Comparison of ENCODE assay signal across 8 cellular contexts in genomic region chr4:139099366-139099982, GRCh38.
DNase-seq lines count a peak whose midpoint lies in the region; ATAC-seq and TF ChIP-seq lines count a peak whose summit lies in the region.

No MANE protein-coding gene starts in this region.

- H3K36me3 ChIP-seq in transverse colon = no peaks in the 10 kb centered on the region

- TF ChIP-seq POLR2A in transverse colon (IDR thresholded peaks at IDR 0.05) = no peak

- no peaks in the 10 kb centered on the region for H3K27me3 Mint-ChIP-seq in activated T-helper 17 cell treated with anti-CD3 and anti-CD28 coated beads, Interleukin-2, amount 50 U/mL, for 72 hours
- no peaks in the 10 kb centered on the region for H3K27me3 Mint-ChIP-seq in osteocyte (ENCODE audit: unreplicated experiment)

- no peak overlapping the region for H3K4me3 ChIP-seq in transverse colon

- TF ChIP-seq CTCF in foreskin keratinocyte (conservative IDR thresholded peaks at IDR 0.05) = peak; percentile 92
- peak; percentile 93 for TF ChIP-seq CTCF in osteocyte (IDR thresholded peaks at IDR 0.05)
- peak; percentile 71 to 85 (median 78) for TF ChIP-seq CTCF in transverse colon (IDR thresholded peaks at IDR 0.05)

- H3K27me3 ChIP-seq in foreskin keratinocyte (no peaks in the 10 kb centered on the region), transverse colon (no peaks in the 10 kb centered on the region)

- WGBS in transverse colon (ENCODE audit: low coverage in 1 of 2), 2 donors = 5 to 13% methylated on average over 1 to 2 of the region's 2 CpGs

- H3K4me1 ChIP-seq in foreskin keratinocyte (no peaks in the 10 kb centered on the region), transverse colon (no peaks in the 10 kb centered on the region)

- ATAC-seq in GM21619 (IDR thresholded peaks at IDR 0.05; ENCODE audit: unreplicated experiment) = peak; percentile 91
- peak; percentile 76 for ATAC-seq in activated T-helper 17 cell treated with anti-CD3 and anti-CD28 coated beads, Interleukin-2, amount 50 U/mL, for 72 hours (replicated peaks)
- ATAC-seq in foreskin keratinocyte = peak; percentile 70

- H3K27ac ChIP-seq in foreskin keratinocyte (no peak overlapping the region), transverse colon (no peak overlapping the region)

- intact Hi-C loops in transverse colon (cut with DNase I; ENCODE audit: low total_unique reads) = loop anchor here (2.0 kb wide), 1 partner anchor 195 kb away; no protein-coding TSS in a partner anchor

- no peak for TF ChIP-seq EP300 in transverse colon (IDR thresholded peaks at IDR 0.05; ENCODE audit: low read depth)

- no peaks in the 10 kb centered on the region for H3K36me3 Mint-ChIP-seq in activated T-helper 17 cell treated with anti-CD3 and anti-CD28 coated beads, Interleukin-2, amount 50 U/mL, for 72 hours (ENCODE audit: low read depth)
- peaks cover 7% of the 10 kb centered on the region for H3K36me3 Mint-ChIP-seq in osteocyte (ENCODE audit: unreplicated experiment)

- H3K27ac Mint-ChIP-seq in activated T-helper 17 cell treated with anti-CD3 and anti-CD28 coated beads, Interleukin-2, amount 50 U/mL, for 72 hours = peak overlapping the region; percentile 7
- no peak overlapping the region for H3K27ac Mint-ChIP-seq in osteocyte (ENCODE audit: unreplicated experiment)

- H3K4me1 Mint-ChIP-seq in activated T-helper 17 cell treated with anti-CD3 and anti-CD28 coated beads, Interleukin-2, amount 50 U/mL, for 72 hours = peaks cover 7% of the 10 kb centered on the region
- no peaks in the 10 kb centered on the region for H3K4me1 Mint-ChIP-seq in osteocyte (ENCODE audit: unreplicated experiment)

- DNase-seq in DMS79 treated with DMSO at 0.1 percent for 48 hours (lab: John Stamatoyannopoulos, UW) (peak; percentile 72), M059J (ENCODE audit: low read depth) (peak; percentile 77), RPMI7951 (ENCODE audit: low read depth) (peak; percentile 67), foreskin keratinocyte (peak; percentile 44 to 68), osteocyte (ENCODE audit: extremely low spot score, unreplicated experiment) (no peak), transverse colon (peak; percentile 71)

- no peaks in the 10 kb centered on the region for H3K9me3 Mint-ChIP-seq in activated T-helper 17 cell treated with anti-CD3 and anti-CD28 coated beads, Interleukin-2, amount 50 U/mL, for 72 hours
- no peaks in the 10 kb centered on the region for H3K9me3 Mint-ChIP-seq in osteocyte (ENCODE audit: unreplicated experiment)

- in situ Hi-C loops in transverse colon (cut with MboI; ENCODE audit: low pct_ligation_motif_present in 1 of 4, low pct_unique_long_range_greater_than_20kb in 1 of 4, low sequenced_read_pairs in 3 of 4) = loop anchor here in 1 of 4 donors (25.0 kb wide), 1 partner anchor 188 kb away; the partner anchor contains the start of gene MGARP

- H3K4me3 Mint-ChIP-seq in activated T-helper 17 cell treated with anti-CD3 and anti-CD28 coated beads, Interleukin-2, amount 50 U/mL, for 72 hours = no peak overlapping the region
- no peak overlapping the region for H3K4me3 Mint-ChIP-seq in osteocyte (ENCODE audit: unreplicated experiment)

- H3K9me3 ChIP-seq in transverse colon = no peaks in the 10 kb centered on the region
